In genomic region chr4:55849724-55850123, GRCh38 we compare ENCODE assay signal across 25 cellular contexts. TPM values are rescaled to one million over a fixed set of nuclear protein-coding genes. Genes with fewer than 3 reads are reported as not detected.
A peak's percentile ranks its signal among the peaks of the same experiment; 100 is the strongest.
DNase-seq lines count a peak whose midpoint lies in the region; ATAC-seq, FAIRE-seq and TF ChIP-seq lines count a peak whose summit lies in the region.
"Had no signal": no experiment of that assay in that cellular context is flagged by ENCODE, and none has a peak within 500 bp of the region (broad histone marks: within the 10 kb centered on the region; RNA-seq: fewer than 3 reads in every experiment).

No MANE protein-coding gene starts in this region.

- H3K4me1 ChIP-seq in GM23338 (ENCODE audit: insufficient read depth): peaks cover 4% of the 10 kb centered on the region; the same call in 1 of the 2 replicates
- H3K4me1 ChIP-seq in IMR-90 (ENCODE audit: control insufficient read depth, insufficient read depth, low read length): no peaks in the 10 kb centered on the region
- H3K4me1 ChIP-seq in K562 (replicated peaks in 1 of 2; ENCODE audit: control insufficient read depth in 2 of 2, insufficient read depth in 2 of 2, low read length in 2 of 2): peaks cover 0 to 3% of the 10 kb centered on the region in 2 experiments; a peak in 2 of 5 replicates
- peaks cover 3% of the 10 kb centered on the region for H3K4me1 ChIP-seq in neural progenitor cell

- H2AFZ ChIP-seq in GM23338: peak overlapping the region; percentile 98
- H2AFZ ChIP-seq in IMR-90 (replicated peaks; ENCODE audit: low read length, poor library complexity): peak overlapping the region; percentile 32
- peak overlapping the region; percentile 89 for H2AFZ ChIP-seq in K562 (ENCODE audit: low read depth, low read length)
- H2AFZ ChIP-seq in neural progenitor cell (replicated peaks): peak overlapping the region; percentile 68

- H3K27me3 Mint-ChIP-seq in GM23338 (ENCODE audit: insufficient read depth, low read depth, poor library complexity): peaks cover 2% of the 10 kb centered on the region
- peaks cover 9% of the 10 kb centered on the region for H3K27me3 Mint-ChIP-seq in neural progenitor cell (ENCODE audit: insufficient read depth, low read depth)
- H3K27me3 Mint-ChIP-seq: CD4-positive, alpha-beta memory T cell had no signal

- H3F3A ChIP-seq in GM23338 (replicated peaks; ENCODE audit: low read depth) (no peaks in the 10 kb centered on the region), neural progenitor cell (ENCODE audit: low read depth) (peaks cover 4% of the 10 kb centered on the region)

- intact Hi-C loops in IMR-90 (cut with micrococcal nuclease) (loop anchor here (5.0 kb wide), 1 partner anchor 502 kb away; the partner anchor contains the start of gene SRD5A3), K562 (cut with micrococcal nuclease) (no loop called here)

- peak; percentile 35 for ATAC-seq in GM23338
- ATAC-seq in IMR-90 (ENCODE audit: low read depth): no peak
- no peak for ATAC-seq in K562
- ATAC-seq: A549 had no signal

- no peak overlapping the region for H4K91ac ChIP-seq in IMR-90 (ENCODE audit: insufficient read depth, low read depth, low read length)

- H2BK20ac ChIP-seq in IMR-90 (ENCODE audit: low read depth, low read length): no peak overlapping the region

- H3K9me3 Mint-ChIP-seq in GM23338 (no peaks in the 10 kb centered on the region), neural progenitor cell (peaks cover 4% of the 10 kb centered on the region)

- BruUV-seq in IMR-90 (replicated peaks; lab: Mats Ljungman, UMichigan) (no TSS peak), K562 (replicated peaks; lab: Mats Ljungman, UMichigan) (no TSS peak)

- no peak overlapping the region for H2BK120ac ChIP-seq in IMR-90 (ENCODE audit: low read depth, low read length)

- H2BK15ac ChIP-seq in IMR-90 (ENCODE audit: low read depth, low read length): no peak overlapping the region

- no peak overlapping the region for H4K5ac ChIP-seq in IMR-90 (ENCODE audit: low read depth, low read length)

- H3K4me1 Mint-ChIP-seq in GM23338 (peaks cover 10% of the 10 kb centered on the region), neural progenitor cell (peaks cover 6% of the 10 kb centered on the region)

- no peak overlapping the region for H2AK5ac ChIP-seq in IMR-90 (ENCODE audit: low read depth, low read length)

- H3K9ac ChIP-seq in IMR-90 (ENCODE audit: low read depth, low read length) (no peak overlapping the region), K562 (ENCODE audit: insufficient read depth in 1 of 2, low read depth in 2 of 2, low read length in 2 of 2) (no peak overlapping the region), neural progenitor cell (no peak overlapping the region)

- H3K4me3 Mint-ChIP-seq in GM23338 (peak overlapping the region; percentile 16; the same call in 1 of the 3 replicates), neural progenitor cell (no peak overlapping the region)
- H3K4me3 Mint-ChIP-seq: CD4-positive, alpha-beta memory T cell had no signal

- H3K14ac ChIP-seq in IMR-90 (replicated peaks; ENCODE audit: low read depth, low read length): no peak overlapping the region

- H3K27ac Mint-ChIP-seq in GM23338: no peak overlapping the region
- H3K27ac Mint-ChIP-seq in neural progenitor cell: no peak overlapping the region

- peaks cover 6 to 10% of the 10 kb centered on the region in 2 experiments for H3K79me1 ChIP-seq in IMR-90 (ENCODE audit: low read depth in 1 of 2, low read length in 2 of 2)

- no peak overlapping the region for H3K18ac ChIP-seq in IMR-90 (ENCODE audit: low read depth, low read length)

- CTCF ChIA-PET in IMR-90 (lab: Yijun Ruan, JAX) (no interaction called here), K562 (lab: Yijun Ruan, JAX; ENCODE audit: low intra/inter-chr PET ratio) (no interaction called here)

- H3K56ac ChIP-seq in IMR-90 (ENCODE audit: extremely low read depth, insufficient read depth, low read length): no peak overlapping the region

- H4K20me1 ChIP-seq in GM23338 (replicated peaks; ENCODE audit: insufficient read depth): no peaks in the 10 kb centered on the region
- H4K20me1 ChIP-seq in IMR-90 (ENCODE audit: insufficient read depth, low read length): no peaks in the 10 kb centered on the region
- H4K20me1 ChIP-seq in K562 (replicated peaks; ENCODE audit: control insufficient read depth, insufficient read depth, low read length): no peaks in the 10 kb centered on the region
- no peaks in the 10 kb centered on the region for H4K20me1 ChIP-seq in neural progenitor cell (ENCODE audit: low read depth)

- no peak overlapping the region for H2BK5ac ChIP-seq in IMR-90 (ENCODE audit: low read depth, low read length, poor library complexity, severe bottlenecking)

- FAIRE-seq in K562 (lab: Jason Lieb, UNC): no peak
- FAIRE-seq: A549, GM12891 had no signal

- DNase-seq in GM23338 (ENCODE audit: low spot score): peak; percentile 67
- DNase-seq in IMR-90: no peak
- DNase-seq in K562 (ENCODE audit: extremely low read depth in 1 of 4, low spot score in 3 of 4): peak in 1 of 4 experiments; percentile 17
- no peak for DNase-seq in neural progenitor cell (ENCODE audit: low spot score)
- no peak for DNase-seq in activated CD8-positive, alpha-beta memory T cell treated with anti-CD3 and anti-CD28 coated beads for 24 hours
- no peak for DNase-seq in LoVo (ENCODE audit: low spot score)
- DNase-seq in stimulated activated CD4-positive, alpha-beta T cell treated with anti-CD3 and anti-CD28 coated beads, Interleukin-2, amount 100 ng/mL, for 24 hours: no peak
- DNase-seq: AML-193; C1 segment of cervical spinal cord; CD4-positive, alpha-beta memory T cell; COR-L47; EL; GDM1; Kasumi-1; NCI-H2029 treated with DMSO at 0.1 percent for 48 hours; NCI-H526 treated with DMSO at 0.1 percent for 48 hours; Peyer's patch; SHP77 treated with DMSO at 0.1 percent for 48 hours; T-helper 1 cell had no signal

- H3K79me2 ChIP-seq in GM23338 (replicated peaks; ENCODE audit: insufficient read depth) (peaks cover 5% of the 10 kb centered on the region), K562 (ENCODE audit: control insufficient read depth, insufficient read depth, low read length) (peaks cover 12% of the 10 kb centered on the region), neural progenitor cell (ENCODE audit: low read depth) (peaks cover 6% of the 10 kb centered on the region)

- H4K8ac ChIP-seq in IMR-90 (ENCODE audit: low read depth in 2 of 2, low read length in 2 of 2): no peak overlapping the region

- H3K4me3 ChIP-seq in GM23338: no peak overlapping the region
- no peak overlapping the region for H3K4me3 ChIP-seq in IMR-90 (ENCODE audit: insufficient read depth, low read depth, low read length)
- no peak overlapping the region for H3K4me3 ChIP-seq in K562
- no peak overlapping the region for H3K4me3 ChIP-seq in neural progenitor cell
- H3K4me3 ChIP-seq: A549, Peyer's patch had no signal

- TF ChIP-seq POLR2A in IMR-90 (IDR thresholded peaks at IDR 0.05; ENCODE audit: low read depth, low read length) (no peak), K562 (conservative IDR thresholded peaks at IDR 0.05) (no peak)

- no peaks in the 10 kb centered on the region for H3K36me3 Mint-ChIP-seq in GM23338 (ENCODE audit: low read depth)
- H3K36me3 Mint-ChIP-seq in neural progenitor cell: no peaks in the 10 kb centered on the region

- dilution Hi-C loops in IMR-90 (cut with HindIII; ENCODE audit: low sequenced_read_pairs, unreplicated experiment): no loop called here

- POLR2A ChIA-PET in IMR-90 (lab: Charles Lee; ENCODE audit: unreplicated experiment): no interaction called here
- POLR2A ChIA-PET in K562 (lab: Yijun Ruan, JAX): no interaction called here

- 56% methylated on average over 3 of the region's 9 CpGs; no CpG with 5 or more reads in 1 of the 2 experiments for WGBS in IMR-90 (ENCODE audit: extremely low coverage in 2 of 2, insufficient read length in 1 of 2), 2 experiments
- 55% methylated on average over 9 of the region's 9 CpGs for WGBS in K562 (ENCODE audit: insufficient coverage, low coverage, missing lambda C conversion rate)

- H3K4me2 ChIP-seq in GM23338 (peak overlapping the region; percentile 36; the same call in 1 of the 2 replicates), IMR-90 (ENCODE audit: low read depth, low read length) (no peak overlapping the region), K562 (ENCODE audit: insufficient read depth, low read length) (no peak overlapping the region), neural progenitor cell (no peak overlapping the region)
- H3K4me2 ChIP-seq: A549 had no signal

- no peaks in the 10 kb centered on the region for H3K27me3 ChIP-seq in GM23338 (ENCODE audit: insufficient read depth)
- H3K27me3 ChIP-seq in IMR-90 (ENCODE audit: control insufficient read depth, insufficient read depth, low read length): 0 out of 2 replicates have a peak, but pooled peaks cover 2% of the 10 kb centered on the region
- H3K27me3 ChIP-seq in K562 (ENCODE audit: control insufficient read depth in 2 of 2, insufficient read depth in 2 of 2, low read length in 2 of 2): no peaks in the 10 kb centered on the region
- H3K27me3 ChIP-seq in neural progenitor cell: peaks cover 20% of the 10 kb centered on the region
- H3K27me3 ChIP-seq: Peyer's patch had no signal

- H2AK9ac ChIP-seq in IMR-90 (replicated peaks; ENCODE audit: low read depth, low read length, poor library complexity): no peak overlapping the region

- H3K27ac ChIP-seq in GM23338 (ENCODE audit: low read depth): no peak overlapping the region
- no peak overlapping the region for H3K27ac ChIP-seq in IMR-90 (ENCODE audit: insufficient read depth, low read length)
- no peak overlapping the region for H3K27ac ChIP-seq in K562 (ENCODE audit: extremely low read depth, low read depth, low read length)
- H3K27ac ChIP-seq in neural progenitor cell: no peak overlapping the region
- H3K27ac ChIP-seq: A549, Peyer's patch had no signal

- peak; percentile 55 to 64 for TF ChIP-seq CTCF in GM23338 (conservative IDR thresholded peaks at IDR 0.05; ENCODE audit: low read depth in 2 of 2)
- TF ChIP-seq CTCF in IMR-90 (conservative IDR thresholded peaks at IDR 0.05; ENCODE audit: low read depth, low read length): no peak
- TF ChIP-seq CTCF in K562 (IDR thresholded peaks at IDR 0.05 in 2 of 3, conservative IDR thresholded peaks at IDR 0.05 in 1 of 3; ENCODE audit: insufficient read depth in 2 of 3, low read depth in 1 of 3, low read length in 3 of 3): peak; percentile 4 to 51 (median 41); a peak in 3 of 6 replicates
- TF ChIP-seq CTCF in neural progenitor cell (IDR thresholded peaks at IDR 0.05): peak; percentile 14

- in situ Hi-C loops in IMR-90 (cut with MboI; ENCODE audit: low sequenced_read_pairs) (loop anchor here (10.0 to 25.0 kb wide), 2 partner anchors 437 to 505 kb away; partner anchors contain the start of gene SRD5A3), K562 (cut with MboI) (loop anchor here (10.0 kb wide), 1 partner anchor 495 kb away; no protein-coding TSS in a partner anchor)

- no peaks in the 10 kb centered on the region for H3K36me3 ChIP-seq in GM23338 (ENCODE audit: insufficient read depth)
- no peaks in the 10 kb centered on the region for H3K36me3 ChIP-seq in IMR-90 (ENCODE audit: control insufficient read depth, insufficient read depth, low read length)
- H3K36me3 ChIP-seq in K562 (ENCODE audit: control insufficient read depth, insufficient read depth, low read length): no peaks in the 10 kb centered on the region
- H3K36me3 ChIP-seq in neural progenitor cell: no peaks in the 10 kb centered on the region
- H3K36me3 ChIP-seq: Peyer's patch had no signal

- TF ChIP-seq RAD21 in IMR-90 (IDR thresholded peaks at IDR 0.05; ENCODE audit: low read length) (no peak), K562 (CRISPR knock-in tag; conservative IDR thresholded peaks at IDR 0.05 in 1 of 2, IDR thresholded peaks at IDR 0.05 in 1 of 2) (no peak)

- no peaks in the 10 kb centered on the region for H3K9me3 ChIP-seq in IMR-90 (ENCODE audit: control insufficient read depth, insufficient read depth, low read length)
- no peaks in the 10 kb centered on the region for H3K9me3 ChIP-seq in K562 (replicated peaks; ENCODE audit: control insufficient read depth, insufficient read depth, low read depth, low read length)
- H3K9me3 ChIP-seq in neural progenitor cell (ENCODE audit: low read depth): no peaks in the 10 kb centered on the region
- H3K9me3 ChIP-seq: A549, Peyer's patch had no signal

- TF ChIP-seq EP300 in K562 (IDR thresholded peaks at IDR 0.05; ENCODE audit: low read length): no peak

- H3K9me1 ChIP-seq in IMR-90 (ENCODE audit: insufficient read depth, low read length) (no peaks in the 10 kb centered on the region), K562 (ENCODE audit: control insufficient read depth, insufficient read depth, low read length) (no peaks in the 10 kb centered on the region)

- no peak overlapping the region for H3K23ac ChIP-seq in IMR-90 (ENCODE audit: low read depth, low read length)

- H3K4ac ChIP-seq in IMR-90 (ENCODE audit: low read depth, low read length): no peak overlapping the region

- peaks cover 5% of the 10 kb centered on the region for H3K9me2 ChIP-seq in GM23338 (ENCODE audit: insufficient read depth)

RNA-seq across cellular contexts. Expression of gene EXOC1, which starts 3.7 kb away (rescaled TPM):
- 22.2 and 30.3 TPM in 2 replicates for total RNA-seq in GM23338 (2014; rRNA removed; shearing (Covaris generic))
- polyA plus RNA-seq in GM23338 (2016; fragmentation: Nextera tagmentation; extraction: Ambion mirVana) (11.1 and 13.4 TPM in 2 replicates), IMR-90 (2012; rRNA removed) (16.8 and 19.9 TPM in 2 replicates), K562 (2011; rRNA removed) (24.1 and 34.4 TPM in 2 replicates), K562 (2014; fragmentation: Illumina TruSeq; extraction: Trizol) (42.8 and 45.5 TPM in 2 replicates), K562 (2014; fragmentation: Nextera tagmentation; extraction: Ambion mirVana) (10 to 100 TPM; 16.0 to 19.5 TPM), K562 (2014; rRNA removed) (25.7 and 34.2 TPM in 2 replicates)
- total RNA-seq in IMR-90 (2012; rRNA removed) (47.5 and 49.5 TPM in 2 replicates), K562 (2014; rRNA removed) (20.8 and 24.3 TPM in 2 replicates), K562 (2014; rRNA removed; fragmentation: Illumina TruSeq; extraction: Trizol) (35.9 and 39.9 TPM in 2 replicates), K562 (2015; rRNA removed; fragmentation: Illumina TruSeq; extraction: Trizol) (38.6 and 40.1 TPM in 2 replicates), K562 (2021) (26.2 TPM in 2 replicates), neural progenitor cell (ENCODE audit: low replicate concordance) (39.0 and 52.0 TPM in 2 replicates)
- 3.0 and 7.7 TPM in 2 replicates for polyA plus RNA-seq in IMR-90 (2012; cell fraction: cytosol; rRNA removed)
- polyA plus RNA-seq in IMR-90 (2012; cell fraction: nucleus; rRNA removed; ENCODE audit: low replicate concordance): 4.5 and 50.1 TPM in 2 replicates
- total RNA-seq in K562 (2011; cell fraction: chromatin; rRNA removed; ENCODE audit: low replicate concordance): 14.5 and 61.2 TPM in 2 replicates
- 5.3 and 9.7 TPM in 2 replicates for total RNA-seq in K562 (2011; cell fraction: nucleolus; rRNA removed)
- total RNA-seq in K562 (2011; cell fraction: nucleoplasm; rRNA removed): 15.5 and 17.3 TPM in 2 replicates
- 6.3 and 12.1 TPM in 2 replicates for polyA plus RNA-seq in K562 (2011; cell fraction: cytosol; rRNA removed)
- polyA plus RNA-seq in K562 (2011; cell fraction: nucleus; rRNA removed): 41.1 and 53.7 TPM in 2 replicates
- polyA plus RNA-seq in K562 (2012): 23.4 and 30.5 TPM in 2 replicates
- polyA minus RNA-seq in K562 (2011; rRNA and poly(A)+ RNA removed): 44.5 and 53.7 TPM in 2 replicates
- polyA minus RNA-seq in K562 (2011; cell fraction: cytosol; rRNA and poly(A)+ RNA removed): 10.1 and 12.6 TPM in 2 replicates
- polyA minus RNA-seq in K562 (2011; cell fraction: nucleus; rRNA and poly(A)+ RNA removed): 20.9 and 37.4 TPM in 2 replicates

RNA-seq across cellular contexts. Expression of gene EXOC1L, which starts 30.1 kb away (rescaled TPM):
- not detected in 2 replicates for total RNA-seq in GM23338 (2014; rRNA removed; shearing (Covaris generic))
- polyA plus RNA-seq in GM23338 (2016; fragmentation: Nextera tagmentation; extraction: Ambion mirVana) (not detected in 2 replicates), IMR-90 (2012; rRNA removed) (not detected in 2 replicates), K562 (2011; rRNA removed) (0.22 and 0.92 TPM in 2 replicates), K562 (2014; fragmentation: Illumina TruSeq; extraction: Trizol) (0.68 and 0.91 TPM in 2 replicates), K562 (2014; fragmentation: Nextera tagmentation; extraction: Ambion mirVana) (1 to 10 TPM; 2.7 to 3.9 TPM), K562 (2014; rRNA removed) (1.1 TPM in 2 replicates)
- total RNA-seq in IMR-90 (2012; rRNA removed) (not detected in 2 replicates), K562 (2014; rRNA removed) (0.29 TPM in 1 of 2 replicates, not detected in the other), K562 (2014; rRNA removed; fragmentation: Illumina TruSeq; extraction: Trizol) (1.3 and 1.5 TPM in 2 replicates), K562 (2015; rRNA removed; fragmentation: Illumina TruSeq; extraction: Trizol) (0.26 and 0.47 TPM in 2 replicates), K562 (2021) (0.38 and 0.94 TPM in 2 replicates), neural progenitor cell (ENCODE audit: low replicate concordance) (not detected in 2 replicates)
- polyA plus RNA-seq in IMR-90 (2012; cell fraction: cytosol; rRNA removed): not detected in 2 replicates
- polyA plus RNA-seq in IMR-90 (2012; cell fraction: nucleus; rRNA removed; ENCODE audit: low replicate concordance): not detected in 2 replicates
- 0.72 TPM in 1 of 2 replicates, not detected in the other for total RNA-seq in K562 (2011; cell fraction: chromatin; rRNA removed; ENCODE audit: low replicate concordance)
- not detected in 2 replicates for total RNA-seq in K562 (2011; cell fraction: nucleolus; rRNA removed)
- not detected in 2 replicates for total RNA-seq in K562 (2011; cell fraction: nucleoplasm; rRNA removed)
- 0.18 TPM in 1 of 2 replicates, not detected in the other for polyA plus RNA-seq in K562 (2011; cell fraction: cytosol; rRNA removed)
- polyA plus RNA-seq in K562 (2011; cell fraction: nucleus; rRNA removed): 0.30 and 0.35 TPM in 2 replicates
- 1.2 and 1.6 TPM in 2 replicates for polyA plus RNA-seq in K562 (2012)
- 0.45 and 0.95 TPM in 2 replicates for polyA minus RNA-seq in K562 (2011; rRNA and poly(A)+ RNA removed)
- not detected in 2 replicates for polyA minus RNA-seq in K562 (2011; cell fraction: cytosol; rRNA and poly(A)+ RNA removed)
- not detected in 2 replicates for polyA minus RNA-seq in K562 (2011; cell fraction: nucleus; rRNA and poly(A)+ RNA removed)
- total RNA-seq: CD4-positive, alpha-beta memory T cell; H4; MCF 10A; NCI-H460; OCI-LY7; Peyer's patch had no signal
- polyA plus RNA-seq: A549; CD4-positive, alpha-beta memory T cell had no signal

Comparison
In these comparisons a context has a peak if more than half of its experiments do, and no peak if none do; other contexts are left out.
1. H2AFZ ChIP-seq: peak in every context shown above with its lines; median percentile 98 in GM23338; 89 in K562; 68 in neural progenitor cell; 32 in IMR-90.